25 cellular contexts compared by ENCODE assay signal in genomic region chr11:47589103-47589502, GRCh38.
DNase-seq lines count a peak whose midpoint lies in the region; ATAC-seq and TF ChIP-seq lines count a peak whose summit lies in the region.
"Had no signal": no experiment of that assay in that cellular context is flagged by ENCODE, and none has a peak within 500 bp of the region (broad histone marks: within the 10 kb centered on the region; RNA-seq: fewer than 3 reads in every experiment).

No MANE protein-coding gene starts in this region.

- peaks cover 25% of the 10 kb centered on the region for H3K36me3 Mint-ChIP-seq in nephron progenitor cell (ENCODE audit: low read depth)

- H3K9ac ChIP-seq in Loucy (ENCODE audit: low read depth, low read length, poor library complexity, severe bottlenecking) (peak overlapping the region; percentile 65), stomach smooth muscle (ENCODE audit: low read length in 2 of 2) (peak overlapping the region; percentile 42 to 68)
- H3K9ac ChIP-seq: parathyroid adenoma had no signal

- H3K4me3 ChIP-seq in Loucy (ENCODE audit: low read length, poor library complexity, severe bottlenecking): peak overlapping the region; percentile 60
- H3K4me3 ChIP-seq in stomach smooth muscle (ENCODE audit: low read length in 2 of 2): peak overlapping the region; percentile 53 to 68

- peaks cover 62% of the 10 kb centered on the region for H3K79me2 ChIP-seq in Loucy (ENCODE audit: insufficient read depth, low read length)
- H3K79me2 ChIP-seq: parathyroid adenoma had no signal

- H2AFZ ChIP-seq in Loucy (ENCODE audit: low read length): no peak overlapping the region
- H2AFZ ChIP-seq: parathyroid adenoma had no signal

- H3K27ac Mint-ChIP-seq in nephron progenitor cell: peak overlapping the region; percentile 80
- H3K27ac Mint-ChIP-seq: memory B cell; T-helper 2 cell treated with Interferon-gamma antibody and Interleukin-4, amounts not matched to agents 5 μg/mL and 100 μg/mL, for 36 hours had no signal

- no peak for TF ChIP-seq CTCF in Loucy (conservative IDR thresholded peaks at IDR 0.05; ENCODE audit: low read length)
- no peak for TF ChIP-seq CTCF in nephron progenitor cell (IDR thresholded peaks at IDR 0.05)

- H3K27me3 Mint-ChIP-seq in nephron progenitor cell (ENCODE audit: low read depth, poor library complexity): peaks cover 21% of the 10 kb centered on the region

- H3K9me3 ChIP-seq in Loucy (ENCODE audit: insufficient read depth, low read depth, low read length) (no peaks in the 10 kb centered on the region), stomach smooth muscle (ENCODE audit: control insufficient read depth in 2 of 2, low read length in 2 of 2) (no peaks in the 10 kb centered on the region)
- H3K9me3 ChIP-seq: thoracic aorta had no signal

- H4K20me1 ChIP-seq in Loucy (ENCODE audit: insufficient read depth, low read length, poor library complexity, severe bottlenecking): no peaks in the 10 kb centered on the region

- no peaks in the 10 kb centered on the region for H3K27me3 ChIP-seq in Loucy (ENCODE audit: insufficient read depth, low read length, poor library complexity, severe bottlenecking)
- H3K27me3 ChIP-seq in stomach smooth muscle (ENCODE audit: control insufficient read depth in 1 of 2, insufficient read depth in 2 of 2, low read length in 2 of 2): peaks cover 24 to 27% of the 10 kb centered on the region in 2 donors

- peak overlapping the region; percentile 72 for H3K4me2 ChIP-seq in Loucy (ENCODE audit: low read depth, low read length, poor library complexity, severe bottlenecking)

- no peak for ATAC-seq in GM21528 (IDR thresholded peaks at IDR 0.05; ENCODE audit: low FRiP score, unreplicated experiment)
- ATAC-seq: activated T-cell treated with anti-CD3 and anti-CD28 coated beads, Interleukin-2, amount 50 U/mL, for 4 hours; HCT116; SK-N-SH treated with all-trans-retinoic acid at 6 μM for 48 hours had no signal

- H3K4me1 ChIP-seq in Loucy (ENCODE audit: insufficient read depth, low read length, poor library complexity, severe bottlenecking): peaks cover 69% of the 10 kb centered on the region
- H3K4me1 ChIP-seq in stomach smooth muscle (ENCODE audit: control insufficient read depth, insufficient read depth, low read length): peaks cover 18% of the 10 kb centered on the region

- no peaks in the 10 kb centered on the region for H3K9me2 ChIP-seq in Loucy (replicated peaks; ENCODE audit: low read depth, low read length)

- no peak overlapping the region for H3K4me3 Mint-ChIP-seq in nephron progenitor cell
- H3K4me3 Mint-ChIP-seq: activated T-cell treated with anti-CD3 and anti-CD28 coated beads, Interleukin-2, amount 50 U/mL, for 4 hours; memory B cell; T-helper 2 cell treated with Interferon-gamma antibody and Interleukin-4, amounts not matched to agents 5 μg/mL and 100 μg/mL, for 36 hours had no signal

- peaks cover 9% of the 10 kb centered on the region; the same call in 1 of the 2 replicates for H3K36me3 ChIP-seq in Loucy (ENCODE audit: insufficient read depth, low read length)
- peaks cover 2 to 5% of the 10 kb centered on the region in 2 donors for H3K36me3 ChIP-seq in stomach smooth muscle (ENCODE audit: control insufficient read depth in 2 of 2, insufficient read depth in 2 of 2, low read length in 2 of 2)

- no peaks in the 10 kb centered on the region for H3K9me3 Mint-ChIP-seq in nephron progenitor cell
- H3K9me3 Mint-ChIP-seq: activated T-cell treated with anti-CD3 and anti-CD28 coated beads, Interleukin-2, amount 50 U/mL, for 4 hours; memory B cell; T-helper 2 cell treated with Interferon-gamma antibody and Interleukin-4, amounts not matched to agents 5 μg/mL and 100 μg/mL, for 36 hours had no signal

- peaks cover 15% of the 10 kb centered on the region; the same call in 1 of the 2 replicates for H3F3A ChIP-seq in Loucy (ENCODE audit: low read depth)

- peaks cover 52% of the 10 kb centered on the region for H3K4me1 Mint-ChIP-seq in nephron progenitor cell
- H3K4me1 Mint-ChIP-seq: memory B cell had no signal

- H3K27ac ChIP-seq in caudate nucleus (ENCODE audit: low read depth, low read length): peak overlapping the region; percentile 73
- no peak overlapping the region for H3K27ac ChIP-seq in stomach smooth muscle (ENCODE audit: low read length)
- H3K27ac ChIP-seq: parathyroid adenoma, thoracic aorta, VCaP had no signal

- peak in 1 of 61 donors; percentile 30 for DNase-seq in caudate nucleus (lab: John Stamatoyannopoulos, UW)
- no peak for DNase-seq in nephron progenitor cell
- DNase-seq in kidney tubule cell (ENCODE audit: low spot score): no peak
- no peak for DNase-seq in T-helper 9 cell
- DNase-seq: activated CD4-positive, alpha-beta T cell treated with anti-CD3 and anti-CD28 coated beads for 48 hours; activated T-cell treated with anti-CD3 and anti-CD28 coated beads, Interleukin-2, amount 50 U/mL, for 4 hours; EL; glutamatergic neuron; IMR-90; left cardiac atrium; NCI-H1105; NCI-H2029 treated with DMSO at 0.1 percent for 48 hours; NCI-H226; NCI-H748 treated with DMSO at 0.1 percent for 48 hours; stimulated activated CD4-positive, alpha-beta T cell treated with anti-CD3 and anti-CD28 coated beads, Interleukin-1b, Interleukin-23, amount 100 ng/mL, for 48 hours had no signal
